Comparison of ENCODE assay signal across 8 cellular contexts in the genomic region with DNA sequence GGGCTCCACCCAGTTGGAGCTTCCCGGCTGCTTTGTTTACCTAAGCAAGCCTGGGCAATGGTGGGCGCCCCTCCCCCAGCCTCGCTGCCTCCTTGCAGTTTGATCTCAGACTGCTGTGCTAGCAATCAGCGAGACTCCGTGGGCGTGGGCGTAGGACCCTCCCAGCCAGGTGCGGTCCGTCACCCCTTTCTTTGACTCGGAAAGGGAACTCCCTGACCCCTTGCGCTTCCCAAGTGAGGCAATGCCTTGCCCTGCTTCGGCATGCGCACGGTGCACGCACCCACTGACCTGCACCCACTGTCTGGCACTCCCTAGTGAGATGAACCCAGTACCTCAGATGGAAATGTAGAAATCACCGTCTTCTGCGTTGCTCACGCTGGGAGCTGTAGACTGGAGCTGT.
DNase-seq lines count a peak whose midpoint lies in the region; ATAC-seq and TF ChIP-seq lines count a peak whose summit lies in the region.
"Not testable (repeated sequence)": the region's sequence is repeated elsewhere in the genome, so short reads cannot be mapped to it uniquely, and the experiment has no call there.

No MANE protein-coding gene starts in this region.

- not testable (repeated sequence) for H3K4me1 Mint-ChIP-seq in GM23338; chondrocyte (ENCODE audit: low read depth); mesothelial cell of epicardium

- H3K27ac Mint-ChIP-seq in GM23338 = peak overlapping the region; percentile 65; the same call in 1 of the 2 replicates
- not testable (repeated sequence) for H3K27ac Mint-ChIP-seq in chondrocyte (ENCODE audit: unreplicated experiment); mesothelial cell of epicardium

- H3K4me2 ChIP-seq in GM23338 = peak overlapping the region; percentile 55; the same call in 1 of the 2 replicates

- ATAC-seq in GM23338 = not testable (repeated sequence)

- not testable (repeated sequence) for H3K27me3 ChIP-seq in GM23338 (ENCODE audit: insufficient read depth); HUES6 (ENCODE audit: control insufficient read depth, insufficient read depth, low read length); esophagus (ENCODE audit: control insufficient read depth in 1 of 2, insufficient read depth in 2 of 2, low read length in 2 of 2); transverse colon

- H3F3A ChIP-seq in GM23338 (replicated peaks; ENCODE audit: low read depth) = not testable (repeated sequence)

- CTCF ChIA-PET in RWPE1 (lab: Yijun Ruan, JAX) = not testable (repeated sequence)

- not testable (repeated sequence) for TF ChIP-seq POLR2A in transverse colon (IDR thresholded peaks at IDR 0.05)

- H3K9me3 ChIP-seq in HUES6 (ENCODE audit: control insufficient read depth, insufficient read depth, low read depth, low read length); esophagus (ENCODE audit: control insufficient read depth in 2 of 2, insufficient read depth in 1 of 2, low read depth in 1 of 2, low read length in 1 of 2); iPS-18c (ENCODE audit: control insufficient read depth, insufficient read depth, low read length); transverse colon: not testable (repeated sequence)

- H3K27me3 Mint-ChIP-seq in GM23338 (ENCODE audit: insufficient read depth, low read depth, poor library complexity); chondrocyte (ENCODE audit: low read depth); mesothelial cell of epicardium (ENCODE audit: low read depth): not testable (repeated sequence)

- not testable (repeated sequence) for H3K9me2 ChIP-seq in GM23338 (ENCODE audit: insufficient read depth)

- POLR2A ChIA-PET in RWPE1 (lab: Yijun Ruan, JAX; ENCODE audit: low non-redundant PET) = not testable (repeated sequence)

- H3K36me3 Mint-ChIP-seq in GM23338 (ENCODE audit: low read depth); chondrocyte (ENCODE audit: low read depth); mesothelial cell of epicardium: not testable (repeated sequence)

- not testable (repeated sequence) for H4K20me1 ChIP-seq in GM23338 (replicated peaks; ENCODE audit: insufficient read depth)

- WGBS in esophagus, 2 donors = 51 to 53% methylated on average over 18 of the region's 18 CpGs
- 69 to 80% methylated on average over 1 to 18 of the region's 18 CpGs for WGBS in transverse colon (ENCODE audit: low coverage in 1 of 2), 2 donors

- TF ChIP-seq EP300 in transverse colon (IDR thresholded peaks at IDR 0.05; ENCODE audit: low read depth) = not testable (repeated sequence)

- not testable (repeated sequence) for DNase-seq in GM23338 (ENCODE audit: low spot score); RWPE1 (ENCODE audit: low spot score); mesothelial cell of epicardium (ENCODE audit: low spot score in 2 of 2, unreplicated experiment in 2 of 2)
- DNase-seq in chondrocyte (ENCODE audit: low spot score) = peak; percentile 59
- DNase-seq in transverse colon = peak; percentile 7

- H3K4me3 Mint-ChIP-seq in GM23338; chondrocyte (ENCODE audit: unreplicated experiment): not testable (repeated sequence)
- H3K4me3 Mint-ChIP-seq in mesothelial cell of epicardium = peak overlapping the region; percentile 13

- not testable (repeated sequence) for H3K79me2 ChIP-seq in GM23338 (replicated peaks; ENCODE audit: insufficient read depth)

- H3K4me3 ChIP-seq in GM23338 (0 out of 2 replicates have a peak overlapping the region, but pooled peaks have one; percentile 17), HUES6 (ENCODE audit: low read depth, low read length) (peak overlapping the region; percentile 65), esophagus (ENCODE audit: low read depth in 1 of 2, low read length in 2 of 2) (peak overlapping the region; percentile 22 to 37), iPS-18c (ENCODE audit: insufficient read depth, low read depth, low read length) (peak overlapping the region; percentile 15; the same call in 1 of the 2 replicates)
- not testable (repeated sequence) for H3K4me3 ChIP-seq in transverse colon

- not testable (repeated sequence) for TF ChIP-seq CTCF in GM23338 (conservative IDR thresholded peaks at IDR 0.05; ENCODE audit: low read depth in 2 of 2); RWPE1 (conservative IDR thresholded peaks at IDR 0.05; ENCODE audit: low read depth); chondrocyte (IDR thresholded peaks at IDR 0.05); mesothelial cell of epicardium (IDR thresholded peaks at IDR 0.05; ENCODE audit: unreplicated experiment); transverse colon (IDR thresholded peaks at IDR 0.05)

- peak overlapping the region; percentile 70 for H3K9ac ChIP-seq in HUES6 (ENCODE audit: low read length)

- not testable (repeated sequence) for H3K9me3 Mint-ChIP-seq in GM23338; chondrocyte (ENCODE audit: low read depth); mesothelial cell of epicardium

- not testable (repeated sequence) for H3K4me1 ChIP-seq in GM23338 (ENCODE audit: insufficient read depth); HUES6 (ENCODE audit: control insufficient read depth, insufficient read depth, low read length); esophagus (ENCODE audit: control insufficient read depth in 2 of 2, insufficient read depth in 2 of 2, low read length in 1 of 2); transverse colon

- in situ Hi-C loops in transverse colon (cut with MboI; ENCODE audit: low pct_ligation_motif_present in 1 of 4, low pct_unique_long_range_greater_than_20kb in 1 of 4, low sequenced_read_pairs in 3 of 4) = not testable (repeated sequence)

- intact Hi-C loops in transverse colon (cut with DNase I; ENCODE audit: low total_unique reads) = not testable (repeated sequence)

- H3K36me3 ChIP-seq in GM23338 (ENCODE audit: insufficient read depth); HUES6 (ENCODE audit: control insufficient read depth, insufficient read depth, low read length); esophagus (ENCODE audit: control insufficient read depth in 2 of 2, insufficient read depth in 2 of 2, low read length in 1 of 2); transverse colon: not testable (repeated sequence)

- H2AFZ ChIP-seq in GM23338 = peak overlapping the region; percentile 81; the same call in 1 of the 2 replicates

- not testable (repeated sequence) for H3K27ac ChIP-seq in GM23338 (ENCODE audit: low read depth); HUES6 (ENCODE audit: low read depth, low read length); transverse colon
- H3K27ac ChIP-seq in RWPE1 (peak overlapping the region; percentile 76), esophagus (ENCODE audit: low read depth in 2 of 2, low read length in 1 of 2) (peak overlapping the region in 1 of 2 donors; percentile 31)
